ENCODE assay signal across 13 cellular contexts in genomic region chr12:39144613-39145061, GRCh38.
A peak's percentile ranks its signal among the peaks of the same experiment; 100 is the strongest.
DNase-seq lines count a peak whose midpoint lies in the region; ATAC-seq and TF ChIP-seq lines count a peak whose summit lies in the region.
"Had no signal": no experiment of that assay in that cellular context is flagged by ENCODE, and none has a peak within 500 bp of the region (broad histone marks: within the 10 kb centered on the region; RNA-seq: fewer than 3 reads in every experiment).

No MANE protein-coding gene starts in this region.

- TF ChIP-seq CTCF in cardiac muscle cell (IDR thresholded peaks at IDR 0.05; ENCODE audit: low read depth, low read length), result no peak
- TF ChIP-seq CTCF in omental fat pad (IDR thresholded peaks at IDR 0.05), result no peak

- ATAC-seq in omental fat pad (ENCODE audit: low FRiP score), result peak; percentile 29
- ATAC-seq in HG03280 (IDR thresholded peaks at IDR 0.05; ENCODE audit: unreplicated experiment), result no peak
- ATAC-seq: esophagus mucosa, T-cell had no signal

- no peaks in the 10 kb centered on the region for H3K36me3 ChIP-seq in cardiac muscle cell

- peak; percentile 1 for DNase-seq in stimulated activated CD4-positive, alpha-beta T cell treated with anti-CD3 and anti-CD28 coated beads, Interleukin-15, amount 100 ng/mL, for 24 hours
- no peak for DNase-seq in stimulated activated CD4-positive, alpha-beta T cell treated with anti-CD3 and anti-CD28 coated beads, Interleukin-4, amount 100 ng/mL, for 24 hours
- DNase-seq in cardiac muscle cell (ENCODE audit: low read depth in 1 of 2, low spot score in 1 of 2) (no peak), omental fat pad (ENCODE audit: low spot score) (no peak), NOMO-1 treated with DMSO at 0.1 percent for 48 hours (lab: John Stamatoyannopoulos, UW; ENCODE audit: unreplicated experiment) (no peak), foreskin melanocyte (no peak), mucosa of gallbladder (ENCODE audit: low spot score) (no peak)
- DNase-seq: EL, HCEC 1CT, NCI-H1105 had no signal

- peaks cover 52% of the 10 kb centered on the region for H3K27me3 ChIP-seq in cardiac muscle cell

- H3K4me1 ChIP-seq in cardiac muscle cell (ENCODE audit: low read depth), result no peaks in the 10 kb centered on the region

- no peak overlapping the region for H3K27ac ChIP-seq in cardiac muscle cell

- peak overlapping the region; percentile 26 for H3K4me3 ChIP-seq in cardiac muscle cell

- no peaks in the 10 kb centered on the region for H3K9me3 ChIP-seq in cardiac muscle cell (ENCODE audit: low read depth)
